8 cellular contexts compared by ENCODE assay signal in the genomic region with DNA sequence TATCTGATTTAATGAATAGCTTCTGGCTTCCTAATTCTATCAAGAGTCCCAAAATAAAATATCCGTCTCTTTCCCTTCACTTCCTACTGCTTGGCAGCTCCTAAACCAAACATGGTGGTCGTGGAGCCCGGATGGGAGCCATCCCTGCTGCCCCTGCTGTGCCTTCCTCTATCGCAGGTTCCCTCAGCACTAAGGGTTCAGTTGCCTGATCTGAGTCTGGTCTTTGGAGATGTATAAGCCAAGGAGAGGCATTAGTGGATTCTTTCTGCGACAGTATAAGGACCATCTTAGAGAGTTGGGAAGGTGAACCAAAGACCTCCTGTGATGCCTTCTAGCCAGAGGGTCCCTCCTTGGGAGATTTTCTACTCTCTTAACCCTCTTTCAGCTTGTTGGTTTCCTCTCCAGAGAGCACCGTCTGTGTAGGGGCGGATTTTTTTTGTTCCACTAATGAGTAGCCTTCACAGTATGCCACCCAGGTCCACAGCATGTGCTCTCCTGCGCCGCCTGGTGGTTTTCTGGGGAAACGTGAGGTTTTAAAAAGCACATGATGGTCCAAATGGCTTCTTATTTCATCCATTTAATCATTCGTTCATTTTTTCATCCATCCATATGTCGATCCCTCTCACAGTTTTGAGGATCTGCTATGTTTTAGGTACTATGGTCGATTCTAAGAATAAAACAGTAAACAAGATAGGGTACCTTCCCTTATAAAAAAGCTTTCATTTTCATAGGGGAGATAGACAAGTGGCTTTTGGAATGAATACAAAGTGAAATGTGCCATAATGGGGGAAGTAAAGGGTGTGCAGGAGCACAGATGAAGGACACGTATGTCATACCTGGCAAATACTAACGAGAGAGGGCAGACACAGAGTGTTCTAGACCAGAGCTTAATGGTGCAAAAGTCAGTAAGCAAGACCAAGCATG.
DNase-seq lines count a peak whose midpoint lies in the region; FAIRE-seq and TF ChIP-seq lines count a peak whose summit lies in the region.

No MANE protein-coding gene starts in this region.

- intact Hi-C loops in endothelial cell of umbilical vein (cut with micrococcal nuclease): loop anchor here (1.0 to 5.0 kb wide), 3 partner anchors 114 to 375 kb away; no protein-coding TSS in a partner anchor
- intact Hi-C loops in stomach (cut with DNase I; ENCODE audit: low total_unique reads): loop anchor here (10.0 kb wide), 1 partner anchor 137 kb away; no protein-coding TSS in a partner anchor

- H3K4me1 ChIP-seq in endothelial cell of umbilical vein (ENCODE audit: control insufficient read depth, extremely low read depth, insufficient read depth, low read length) (no peaks in the 10 kb centered on the region), mesendoderm (ENCODE audit: control insufficient read depth, low read depth, low read length) (peaks cover 5% of the 10 kb centered on the region), stomach (peaks cover 0 to 5% (median 0%) of the 10 kb centered on the region in 4 donors)

- H4K5ac ChIP-seq in mesendoderm (ENCODE audit: low read length): no peak overlapping the region

- no peak overlapping the region for H4K8ac ChIP-seq in mesendoderm (ENCODE audit: low read depth, low read length)

- H3K27me3 ChIP-seq in endothelial cell of umbilical vein (ENCODE audit: control insufficient read depth in 2 of 2, insufficient read depth in 2 of 2, low read length in 2 of 2): peaks cover 5 to 10% of the 10 kb centered on the region in 2 experiments
- H3K27me3 ChIP-seq in mesendoderm (ENCODE audit: insufficient read depth, low read length, poor library complexity): no peaks in the 10 kb centered on the region
- no peaks in the 10 kb centered on the region for H3K27me3 ChIP-seq in stomach

- peak overlapping the region; percentile 35 for H3K18ac ChIP-seq in mesendoderm (ENCODE audit: low read length)

- POLR2A ChIA-PET in endothelial cell of umbilical vein (lab: Charles Lee): no interaction called here

- H3K9me1 ChIP-seq in endothelial cell of umbilical vein (replicated peaks; ENCODE audit: control insufficient read depth, extremely low read depth, insufficient read depth, low read length): no peaks in the 10 kb centered on the region

- H3K27ac ChIP-seq in endothelial cell of umbilical vein (ENCODE audit: insufficient read depth, low read depth, low read length): no peak overlapping the region
- peak overlapping the region; percentile 46 for H3K27ac ChIP-seq in mesendoderm (ENCODE audit: low read depth, low read length)
- no peak overlapping the region for H3K27ac ChIP-seq in stomach

- no peak for TF ChIP-seq EP300 in stomach (IDR thresholded peaks at IDR 0.05)

- H2BK5ac ChIP-seq in mesendoderm (ENCODE audit: low read length): peak overlapping the region; percentile 53

- no peak overlapping the region for H3K4me3 ChIP-seq in AG09309 (ENCODE audit: control insufficient read depth, low read depth, low read length)
- H3K4me3 ChIP-seq in endothelial cell of umbilical vein (replicated peaks in 1 of 3; ENCODE audit: insufficient read depth in 1 of 3, low read depth in 1 of 3, low read length in 3 of 3): no peak overlapping the region
- H3K4me3 ChIP-seq in mesendoderm (ENCODE audit: low read length): no peak overlapping the region
- H3K4me3 ChIP-seq in stomach: no peak overlapping the region

- H3K56ac ChIP-seq in mesendoderm (ENCODE audit: low read length): peak overlapping the region; percentile 72

- TF ChIP-seq POLR2A in endothelial cell of umbilical vein (IDR thresholded peaks at IDR 0.05; ENCODE audit: low read depth, low read length) (no peak), stomach (IDR thresholded peaks at IDR 0.05) (no peak)

- no peak overlapping the region for H2BK120ac ChIP-seq in mesendoderm (ENCODE audit: low read depth, low read length)

- dilution Hi-C loops in endothelial cell of umbilical vein (cut with MboI; ENCODE audit: extremely low pct_ligation_motif_present, low sequenced_read_pairs): no loop called here

- H2AK5ac ChIP-seq in mesendoderm (ENCODE audit: low read length): peak overlapping the region; percentile 61

- H2BK15ac ChIP-seq in mesendoderm (replicated peaks; ENCODE audit: low read depth): no peak overlapping the region

- FAIRE-seq in GM18507 (lab: Jason Lieb, UNC) (peak; percentile 66), endothelial cell of umbilical vein (lab: Jason Lieb, UNC) (peak; percentile 78)

- H3K4ac ChIP-seq in mesendoderm (ENCODE audit: low read depth, low read length): no peak overlapping the region

- no peaks in the 10 kb centered on the region for H3K9me3 ChIP-seq in endothelial cell of umbilical vein (replicated peaks; ENCODE audit: control insufficient read depth, insufficient read depth, low read length)
- no peaks in the 10 kb centered on the region for H3K9me3 ChIP-seq in stomach

- CTCF ChIA-PET in endothelial cell of umbilical vein (lab: Charles Lee): interaction anchor here (0.8 to 2.8 kb wide), 24 partner anchors 10 to 544 kb away, joined by 3 to 33 read pairs (median 4); no protein-coding TSS in a partner anchor

- no peaks in the 10 kb centered on the region for H3K79me2 ChIP-seq in endothelial cell of umbilical vein (ENCODE audit: control insufficient read depth, insufficient read depth, low read length)
- no peaks in the 10 kb centered on the region for H3K79me2 ChIP-seq in mesendoderm (ENCODE audit: control insufficient read depth, insufficient read depth, low read length)

- no peak overlapping the region for H3K4me2 ChIP-seq in endothelial cell of umbilical vein (ENCODE audit: insufficient read depth, low read length)
- H3K4me2 ChIP-seq in mesendoderm (ENCODE audit: low read length): peak overlapping the region; percentile 5

- H3K36me3 ChIP-seq in endothelial cell of umbilical vein (ENCODE audit: control insufficient read depth in 2 of 2, extremely low read depth in 1 of 2, insufficient read depth in 2 of 2, low read length in 2 of 2) (no peaks in the 10 kb centered on the region), mesendoderm (ENCODE audit: control insufficient read depth, insufficient read depth, low read length) (no peaks in the 10 kb centered on the region), stomach (peaks cover 0 to 7% (median 0%) of the 10 kb centered on the region in 4 donors)

- H3K79me1 ChIP-seq in mesendoderm (ENCODE audit: low read length): no peaks in the 10 kb centered on the region

- WGBS in mesendoderm (ENCODE audit: extremely low coverage, insufficient coverage, low lambda C conversion rate): no CpG with 5 or more reads among the region's 15 CpGs
- 27 to 30% (median 29%) methylated on average over 15 of the region's 15 CpGs for WGBS in stomach, 5 donors

- no peaks in the 10 kb centered on the region for H4K20me1 ChIP-seq in endothelial cell of umbilical vein (replicated peaks; ENCODE audit: control insufficient read depth, extremely low read depth, insufficient read depth, low read length)

- H3K9ac ChIP-seq in endothelial cell of umbilical vein (replicated peaks; ENCODE audit: extremely low read depth, insufficient read depth, low read length) (no peak overlapping the region), mesendoderm (ENCODE audit: low read length) (peak overlapping the region; percentile 33)

- H2AFZ ChIP-seq in endothelial cell of umbilical vein (ENCODE audit: low read depth, low read length): no peak overlapping the region

- DNase-seq in AG09309 (ENCODE audit: low read depth) (peak; percentile 17), GM18507 (ENCODE audit: extremely low spot score, insufficient read length, low read depth) (no peak), NCI-H2107 (lab: John Stamatoyannopoulos, UW) (peak; percentile 89), endothelial cell of umbilical vein (ENCODE audit: low read depth, low spot score) (peak; percentile 63), mesendoderm (peak; percentile 83), stomach (peak; percentile 71)
- peak; percentile 13 to 48 for DNase-seq in activated CD4-positive, alpha-beta T cell treated with anti-CD3 and anti-CD28 coated beads for 24 hours (ENCODE audit: low read depth in 2 of 2)
- no peak for DNase-seq in stimulated activated naive CD4-positive, alpha-beta T cell treated with Interleukin-2 at 50 U/mL for 16 hours (lab: John Stamatoyannopoulos, UW)

- no peak overlapping the region for H3K23ac ChIP-seq in mesendoderm (ENCODE audit: low read length)

- TF ChIP-seq CTCF in AG09309 (IDR thresholded peaks at IDR 0.05; ENCODE audit: control insufficient read depth, insufficient read depth, low read depth, low read length, missing control alignments): peak; percentile 94
- peak; percentile 78 to 86 for TF ChIP-seq CTCF in endothelial cell of umbilical vein (IDR thresholded peaks at IDR 0.05; ENCODE audit: extremely low read depth in 1 of 2, insufficient read depth in 1 of 2, low read depth in 1 of 2, low read length in 2 of 2)
- TF ChIP-seq CTCF in stomach (IDR thresholded peaks at IDR 0.05): peak in 5 of 7 experiments; percentile 63 to 88 (median 79)

- BruUV-seq in endothelial cell of umbilical vein (replicated peaks; lab: Mats Ljungman, UMichigan): no TSS peak

TF ChIP-seq in endothelial cell of umbilical vein, 7 proteins besides CTCF, POLR2A, EP300 and RAD21:
- TF ChIP-seq EZH2 (IDR thresholded peaks at IDR 0.05; ENCODE audit: borderline replicate concordance, low read depth, low read length, severe bottlenecking): no peak
- TF ChIP-seq GATA2 (IDR thresholded peaks at IDR 0.05; ENCODE audit: insufficient read depth, insufficient read length, low read depth, low read length): no peak
- TF ChIP-seq, protein P1, sequence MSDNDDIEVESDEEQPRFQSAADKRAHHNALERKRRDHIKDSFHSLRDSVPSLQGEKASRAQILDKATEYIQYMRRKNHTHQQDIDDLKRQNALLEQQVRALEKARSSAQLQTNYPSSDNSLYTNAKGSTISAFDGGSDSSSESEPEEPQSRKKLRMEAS (IDR thresholded peaks at IDR 0.05; ENCODE audit: insufficient read depth, insufficient read length): no peak
- no peak for TF ChIP-seq MYC (IDR thresholded peaks at IDR 0.05; ENCODE audit: low read depth, low read length)
- TF ChIP-seq FOS (IDR thresholded peaks at IDR 0.05; ENCODE audit: borderline replicate concordance, insufficient read depth, low read length): no peak
- no peak for TF ChIP-seq JUN (IDR thresholded peaks at IDR 0.05; ENCODE audit: borderline replicate concordance, insufficient read depth, insufficient read length, low read depth)
- TF ChIP-seq POLR2AphosphoS5 (IDR thresholded peaks at IDR 0.05; ENCODE audit: insufficient read depth, low read depth, low read length): no peak

Comparison
In these comparisons a context has a peak if more than half of its experiments do, and no peak if none do; other contexts are left out.
1. DNase-seq: peak in AG09309 (single experiment), NCI-H2107 (single experiment), activated CD4-positive, alpha-beta T cell treated with anti-CD3 and anti-CD28 coated beads for 24 hours (2 of 2), endothelial cell of umbilical vein (single experiment), mesendoderm (single experiment) and stomach (single experiment); none in GM18507 (single experiment) and stimulated activated naive CD4-positive, alpha-beta T cell treated with Interleukin-2 at 50 U/mL for 16 hours (single experiment).
2. Peak in every context shown above with its lines, with median percentiles within 50 percentile points of each other: CTCF ChIP-seq.